13 cellular contexts compared by ENCODE assay signal in the genomic region with DNA sequence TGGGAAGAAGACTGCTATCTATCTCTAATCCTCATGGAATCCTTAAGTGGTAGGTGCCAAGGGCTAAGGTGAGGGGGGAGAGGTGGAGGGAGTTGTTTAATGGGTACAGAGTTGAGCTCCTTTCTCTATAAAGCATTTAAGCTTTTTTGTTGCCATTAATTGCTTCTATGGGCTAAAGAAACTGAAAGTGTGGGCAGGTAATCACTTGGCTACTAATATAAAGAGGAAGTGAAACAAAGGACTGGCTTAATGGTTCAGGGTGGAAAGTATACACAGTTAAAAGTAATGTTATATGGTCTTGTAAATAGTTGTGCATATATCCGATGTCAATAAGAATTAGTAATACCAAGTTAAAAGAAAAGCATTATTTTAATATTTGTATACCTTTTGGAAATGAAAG.
DNase-seq lines count a peak whose midpoint lies in the region; ATAC-seq and TF ChIP-seq lines count a peak whose summit lies in the region.
"Had no signal": no experiment of that assay in that cellular context is flagged by ENCODE, and none has a peak within 500 bp of the region (broad histone marks: within the 10 kb centered on the region; RNA-seq: fewer than 3 reads in every experiment).

No MANE protein-coding gene starts in this region.

- H3K4me1 ChIP-seq in DOHH2 (ENCODE audit: control insufficient read depth, low read length) (peaks cover 36% of the 10 kb centered on the region), KMS-11 (ENCODE audit: low read depth, poor library complexity, severe bottlenecking) (peaks cover 33% of the 10 kb centered on the region)

- peak; percentile 99 for ATAC-seq in GM19351 (IDR thresholded peaks at IDR 0.05; ENCODE audit: unreplicated experiment)
- peak; percentile 97 for ATAC-seq in HG02884 (IDR thresholded peaks at IDR 0.05; ENCODE audit: unreplicated experiment)

- DNase-seq in activated effector memory CD4-positive, alpha-beta T cell treated with anti-CD3 and anti-CD28 coated beads, Interleukin-2, amount 50 U/mL, for 16 hours, result no peak
- DNase-seq in pons (ENCODE audit: low spot score), result no peak
- no peak for DNase-seq in stimulated activated naive CD4-positive, alpha-beta T cell treated with Interleukin-2 at 50 U/mL for 16 hours (lab: John Stamatoyannopoulos, UW)
- DNase-seq in glutamatergic neuron, result no peak
- DNase-seq: activated CD4-positive, alpha-beta T cell treated with anti-CD3 and anti-CD28 coated beads, Interleukin-2, amount 50 U/mL, for 1 hour; anterior cingulate cortex; erythroblast; NCI-H1048; retina had no signal

- peak overlapping the region; percentile 37; the same call in 1 of the 2 replicates for H3K4me3 ChIP-seq in DOHH2 (ENCODE audit: low read length)
- no peak overlapping the region for H3K4me3 ChIP-seq in KMS-11 (IDR thresholded peaks at IDR 0.05; ENCODE audit: insufficient read depth, low read depth, low read length)

- H3K27me3 Mint-ChIP-seq in glutamatergic neuron (ENCODE audit: unreplicated experiment), result no peaks in the 10 kb centered on the region

- H3K9ac ChIP-seq in KMS-11, result no peak overlapping the region

- H3K79me2 ChIP-seq in DOHH2 (ENCODE audit: control insufficient read depth, low read length) (peaks cover 7% of the 10 kb centered on the region; the same call in 1 of the 2 replicates), KMS-11 (ENCODE audit: insufficient read depth, low read depth) (no peaks in the 10 kb centered on the region)

- no peak overlapping the region for H3K4me3 Mint-ChIP-seq in glutamatergic neuron (ENCODE audit: unreplicated experiment)

- H3K9me2 ChIP-seq in DOHH2 (replicated peaks; ENCODE audit: control insufficient read depth, low read length), result no peaks in the 10 kb centered on the region

- H4K20me1 ChIP-seq in DOHH2 (ENCODE audit: control insufficient read depth, insufficient read depth, low read depth, low read length) (no peaks in the 10 kb centered on the region), KMS-11 (ENCODE audit: insufficient read depth) (no peaks in the 10 kb centered on the region)

- no peaks in the 10 kb centered on the region for H3K9me3 ChIP-seq in DOHH2 (ENCODE audit: control insufficient read depth, insufficient read depth, low read length)

- peak overlapping the region; percentile 60 for H3K27ac ChIP-seq in DOHH2 (ENCODE audit: low read depth, low read length)
- H3K27ac ChIP-seq in KMS-11, result no peak overlapping the region

- no peak overlapping the region for H3K27ac Mint-ChIP-seq in glutamatergic neuron (ENCODE audit: unreplicated experiment)

- no peak for TF ChIP-seq CTCF in DOHH2 (IDR thresholded peaks at IDR 0.05; ENCODE audit: low read depth, low read length, poor library complexity, severe bottlenecking)
- no peak for TF ChIP-seq CTCF in KMS-11 (conservative IDR thresholded peaks at IDR 0.05; ENCODE audit: low read depth, low read length)
- no peak for TF ChIP-seq CTCF in glutamatergic neuron (IDR thresholded peaks at IDR 0.05; ENCODE audit: partially characterized antibody, unreplicated experiment)

- H3F3A ChIP-seq in DOHH2 (ENCODE audit: control insufficient read depth, insufficient read depth), result no peaks in the 10 kb centered on the region

- peaks cover 73% of the 10 kb centered on the region for H3K36me3 ChIP-seq in DOHH2 (ENCODE audit: control insufficient read depth, low read length)
- H3K36me3 ChIP-seq in KMS-11 (ENCODE audit: insufficient read depth), result no peaks in the 10 kb centered on the region

- H3K36me3 Mint-ChIP-seq in glutamatergic neuron (ENCODE audit: unreplicated experiment), result no peaks in the 10 kb centered on the region

- H3K9me3 Mint-ChIP-seq in glutamatergic neuron (ENCODE audit: unreplicated experiment), result no peaks in the 10 kb centered on the region

- H3K4me1 Mint-ChIP-seq in glutamatergic neuron (ENCODE audit: low read depth, unreplicated experiment), result no peaks in the 10 kb centered on the region

- peak overlapping the region; percentile 56 for H3K4me2 ChIP-seq in DOHH2 (ENCODE audit: low read length)
- H3K4me2 ChIP-seq in KMS-11, result peak overlapping the region; percentile 48

- H3K27me3 ChIP-seq in DOHH2 (ENCODE audit: control insufficient read depth, low read length) (no peaks in the 10 kb centered on the region), KMS-11 (ENCODE audit: insufficient read depth, low read depth) (no peaks in the 10 kb centered on the region)

- H2AFZ ChIP-seq in KMS-11 (ENCODE audit: low read depth), result no peak overlapping the region
